29 cellular contexts compared by ENCODE assay signal in the genomic region with DNA sequence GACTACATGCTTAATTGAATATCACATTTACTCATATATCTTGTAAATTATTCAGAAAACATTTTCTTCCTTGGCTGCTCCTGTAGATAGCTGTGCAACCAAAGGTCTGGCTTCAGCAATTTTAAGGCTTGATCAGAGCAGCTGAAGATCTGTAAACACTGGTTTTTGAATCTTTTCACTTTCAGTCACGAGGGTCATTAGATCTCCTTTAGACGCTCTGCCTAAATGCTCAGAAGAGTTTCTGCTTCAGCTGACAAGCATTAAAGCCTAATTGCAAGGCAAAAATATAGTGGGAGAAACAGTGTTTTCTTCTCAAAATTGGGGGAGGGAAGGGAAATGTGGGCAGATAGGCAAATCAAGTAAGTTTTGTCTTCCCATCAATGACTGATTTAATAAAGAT. TPM values are rescaled to one million over a fixed set of nuclear protein-coding genes. Genes with fewer than 3 reads are reported as not detected.
A peak's percentile ranks its signal among the peaks of the same experiment; 100 is the strongest.
DNase-seq lines count a peak whose midpoint lies in the region; ATAC-seq, FAIRE-seq and TF ChIP-seq lines count a peak whose summit lies in the region.
"Had no signal": no experiment of that assay in that cellular context is flagged by ENCODE, and none has a peak within 500 bp of the region (broad histone marks: within the 10 kb centered on the region; RNA-seq: fewer than 3 reads in every experiment).

No MANE protein-coding gene starts in this region.

- no peaks in the 10 kb centered on the region for H3K79me2 ChIP-seq in KMS-11 (ENCODE audit: insufficient read depth, low read depth)
- H3K79me2 ChIP-seq: hepatocyte had no signal

- TF ChIP-seq CTCF in KMS-11 (conservative IDR thresholded peaks at IDR 0.05; ENCODE audit: low read depth, low read length), result no peak

- no peak overlapping the region for H2AFZ ChIP-seq in KMS-11 (ENCODE audit: low read depth)
- H2AFZ ChIP-seq: hepatocyte had no signal

- no peaks in the 10 kb centered on the region for H3K36me3 ChIP-seq in KMS-11 (ENCODE audit: insufficient read depth)
- H3K36me3 ChIP-seq: cardiac muscle cell, esophagus muscularis mucosa, thyroid gland, WERI-Rb-1 had no signal

- peaks cover 36% of the 10 kb centered on the region for H3K4me1 ChIP-seq in KMS-11 (ENCODE audit: low read depth, poor library complexity, severe bottlenecking)
- H3K4me1 ChIP-seq: esophagus muscularis mucosa, thyroid gland had no signal

- H3K27ac ChIP-seq in KMS-11, result no peak overlapping the region
- H3K27ac ChIP-seq: cardiac muscle cell, esophagus muscularis mucosa, hepatocyte, thyroid gland, WERI-Rb-1 had no signal

- peak overlapping the region; percentile 27; the same call in 1 of the 2 replicates for H3K9ac ChIP-seq in KMS-11

- intact Hi-C loops in Right ventricle myocardium inferior (cut with DNase I), result no loop called here

- no peaks in the 10 kb centered on the region for H4K20me1 ChIP-seq in KMS-11 (ENCODE audit: insufficient read depth)

- ATAC-seq in HG02798 (IDR thresholded peaks at IDR 0.05; ENCODE audit: poor library complexity, unreplicated experiment) (peak; percentile 69), Right ventricle myocardium inferior (no peak)
- ATAC-seq: left colon had no signal

- no peaks in the 10 kb centered on the region for H3K27me3 ChIP-seq in KMS-11 (ENCODE audit: insufficient read depth, low read depth)
- H3K27me3 ChIP-seq: cardiac muscle cell, esophagus muscularis mucosa, hepatocyte, thyroid gland had no signal

- peak overlapping the region; percentile 47; the same call in 1 of the 2 replicates for H3K4me2 ChIP-seq in KMS-11
- H3K4me2 ChIP-seq: hepatocyte had no signal

- no peak for FAIRE-seq in GM19239 (lab: Jason Lieb, UNC)
- FAIRE-seq: H1 had no signal

- H3K4me3 ChIP-seq in KMS-11 (IDR thresholded peaks at IDR 0.05; ENCODE audit: insufficient read depth, low read depth, low read length), result no peak overlapping the region
- H3K4me3 ChIP-seq: cardiac muscle cell, esophagus muscularis mucosa, hepatocyte, thyroid gland had no signal

- peak; percentile 2 for DNase-seq in NCI-H1105 treated with DMSO at 0.1 percent for 48 hours (lab: John Stamatoyannopoulos, UW)
- DNase-seq in NCI-H1105 (lab: John Stamatoyannopoulos, UW), result no peak
- DNase-seq in GM19239 (ENCODE audit: insufficient read length, low spot score), result no peak
- DNase-seq in activated CD8-positive, alpha-beta memory T cell treated with anti-CD3 and anti-CD28 coated beads, Interleukin-2, amount 50 U/mL, for 4 hours, result no peak
- DNase-seq in activated CD4-positive, alpha-beta T cell treated with anti-CD3 and anti-CD28 coated beads, Interleukin-2, amount 50 U/mL, for 1 hour, result no peak
- no peak for DNase-seq in Right ventricle myocardium inferior (ENCODE audit: missing footprints)
- DNase-seq: 8988T; activated CD4-positive, alpha-beta T cell treated with anti-CD3 and anti-CD28 coated beads, Interleukin-2, amount 10 ng/mL, durations not matched to agents 7 days and 5 days; AML-193; CD4-positive, alpha-beta memory T cell; cortex of kidney; DMS 273 treated with DMSO at 0.1 percent for 48 hours; endodermal cell; foreskin melanocyte; KBM-7; left colon; NCI-H446; SHP77; T-helper 9 cell; WERI-Rb-1 had no signal

RNA-seq across cellular contexts. Expression of a gene that starts 25.7 kb away (rescaled TPM):
- not detected for total RNA-seq in Right ventricle myocardium inferior
- total RNA-seq: activated CD4-positive, alpha-beta T cell treated with anti-CD3 and anti-CD28 coated beads, Interleukin-2, amount 10 ng/mL, durations not matched to agents 7 days and 5 days; cardiac muscle cell; CD4-positive, alpha-beta memory T cell; left colon; neural crest cell; progenitor cell of endocrine pancreas had no signal

RNA-seq across cellular contexts. Expression of a gene that starts 25.9 kb away (rescaled TPM):
- total RNA-seq in Right ventricle myocardium inferior, result not detected
- total RNA-seq: activated CD4-positive, alpha-beta T cell treated with anti-CD3 and anti-CD28 coated beads, Interleukin-2, amount 10 ng/mL, durations not matched to agents 7 days and 5 days; cardiac muscle cell; CD4-positive, alpha-beta memory T cell; esophagus muscularis mucosa; hepatocyte; left colon; neural crest cell; progenitor cell of endocrine pancreas had no signal
